In the genomic region with DNA sequence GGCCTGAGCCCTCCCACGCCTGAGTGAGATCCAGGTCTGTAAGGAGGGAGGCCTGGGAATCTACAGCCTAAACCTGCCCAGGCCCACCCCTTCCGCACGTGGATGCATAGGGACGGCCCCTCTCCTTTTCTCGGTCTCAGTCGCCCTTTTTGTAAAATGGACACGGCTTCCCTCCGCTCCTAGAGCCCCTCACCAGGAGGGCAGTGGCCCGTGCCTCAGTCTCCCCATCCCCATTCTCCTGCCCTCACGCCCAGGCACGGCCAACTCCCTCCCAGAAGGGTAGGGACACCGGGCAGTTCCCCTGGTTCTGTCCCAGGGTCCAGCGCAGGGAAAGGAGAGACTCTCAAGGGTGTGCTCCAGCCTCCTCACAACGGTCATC, we compare ENCODE assay signal across 10 cellular contexts. TPM values are rescaled to one million over a fixed set of nuclear protein-coding genes. Genes with fewer than 3 reads are reported as not detected.
DNase-seq lines count a peak whose midpoint lies in the region; ATAC-seq and TF ChIP-seq lines count a peak whose summit lies in the region.
"Had no signal": no experiment of that assay in that cellular context is flagged by ENCODE, and none has a peak within 500 bp of the region (broad histone marks: within the 10 kb centered on the region; RNA-seq: fewer than 3 reads in every experiment).

No MANE protein-coding gene starts in this region.

- DNase-seq in endodermal cell (no peak), NCI-H1694 (lab: John Stamatoyannopoulos, UW) (no peak), AG08396 (ENCODE audit: low spot score) (no peak), left colon (no peak)
- no peak for DNase-seq in stimulated activated naive CD4-positive, alpha-beta T cell treated with Interleukin-2 at 50 U/mL for 16 hours (lab: John Stamatoyannopoulos, UW)
- DNase-seq: NCI-H446 treated with DMSO at 0.1 percent for 48 hours had no signal

- no peaks in the 10 kb centered on the region for H3K9me3 Mint-ChIP-seq in endodermal cell

- intact Hi-C loops in left colon (cut with DNase I, micrococcal nuclease) = no loop called here

- no peak overlapping the region for H3K27ac ChIP-seq in DOHH2 (ENCODE audit: low read depth, low read length)
- peak overlapping the region; percentile 57 for H3K27ac ChIP-seq in OCI-LY3 (ENCODE audit: low read length)
- peak overlapping the region; percentile 94 for H3K27ac ChIP-seq in endodermal cell (ENCODE audit: low read depth, low read length)

- peaks cover 27% of the 10 kb centered on the region for H3K4me1 Mint-ChIP-seq in endodermal cell

- H3F3A ChIP-seq in DOHH2 (ENCODE audit: control insufficient read depth, insufficient read depth) = no peaks in the 10 kb centered on the region

- H3K27ac Mint-ChIP-seq in endodermal cell = peak overlapping the region; percentile 70

- WGBS in endodermal cell (ENCODE audit: insufficient coverage in 1 of 2, insufficient read length in 1 of 2), 2 experiments = 67 to 83% methylated on average over 3 to 14 of the region's 14 CpGs

- H3K27me3 ChIP-seq in DOHH2 (ENCODE audit: control insufficient read depth, low read length) = peaks cover 41% of the 10 kb centered on the region
- H3K27me3 ChIP-seq in OCI-LY3 (ENCODE audit: low read depth, low read length) = no peaks in the 10 kb centered on the region
- no peaks in the 10 kb centered on the region for H3K27me3 ChIP-seq in endodermal cell (ENCODE audit: control insufficient read depth, insufficient read depth, low read length, poor library complexity, severe bottlenecking)
- no peaks in the 10 kb centered on the region for H3K27me3 ChIP-seq in neuron (ENCODE audit: insufficient read depth, low read length)

- H3K4me2 ChIP-seq in DOHH2 (ENCODE audit: low read length) (peak overlapping the region; percentile 53; the same call in 1 of the 2 replicates), OCI-LY3 (ENCODE audit: low read length) (peak overlapping the region; percentile 99)

- H3K9me2 ChIP-seq in DOHH2 (replicated peaks; ENCODE audit: control insufficient read depth, low read length) = no peaks in the 10 kb centered on the region

- H3K36me3 ChIP-seq in DOHH2 (ENCODE audit: control insufficient read depth, low read length) = no peaks in the 10 kb centered on the region
- peaks cover 6% of the 10 kb centered on the region for H3K36me3 ChIP-seq in OCI-LY3 (replicated peaks; ENCODE audit: low read depth, low read length)
- H3K36me3 ChIP-seq in endodermal cell (ENCODE audit: control insufficient read depth, insufficient read depth, low read length) = peaks cover 9% of the 10 kb centered on the region
- H3K36me3 ChIP-seq in neuron (ENCODE audit: insufficient read depth, low read length) = peaks cover 27% of the 10 kb centered on the region
- H3K36me3 ChIP-seq: upper lobe of left lung had no signal

- H3K9me3 ChIP-seq in DOHH2 (ENCODE audit: control insufficient read depth, insufficient read depth, low read length) = no peaks in the 10 kb centered on the region
- no peaks in the 10 kb centered on the region for H3K9me3 ChIP-seq in OCI-LY3 (ENCODE audit: insufficient read depth, low read length)
- no peaks in the 10 kb centered on the region for H3K9me3 ChIP-seq in endodermal cell (ENCODE audit: control insufficient read depth, low read length)
- H3K9me3 ChIP-seq in neuron (ENCODE audit: low read length) = no peaks in the 10 kb centered on the region
- H3K9me3 ChIP-seq: upper lobe of left lung had no signal

- H3K9ac ChIP-seq in OCI-LY3 (ENCODE audit: low read length) (peak overlapping the region; percentile 87), endodermal cell (ENCODE audit: extremely low read depth, low read length, poor library complexity, severe bottlenecking) (peak overlapping the region; percentile 35)

- no peaks in the 10 kb centered on the region for H4K20me1 ChIP-seq in DOHH2 (ENCODE audit: control insufficient read depth, insufficient read depth, low read depth, low read length)
- no peaks in the 10 kb centered on the region for H4K20me1 ChIP-seq in OCI-LY3 (ENCODE audit: insufficient read depth, low read length)

- no peak for ATAC-seq in left colon

- peaks cover 17% of the 10 kb centered on the region for H3K4me1 ChIP-seq in DOHH2 (ENCODE audit: control insufficient read depth, low read length)
- peaks cover 20% of the 10 kb centered on the region for H3K4me1 ChIP-seq in OCI-LY3 (ENCODE audit: low read length)
- peaks cover 21% of the 10 kb centered on the region for H3K4me1 ChIP-seq in endodermal cell (ENCODE audit: control insufficient read depth, insufficient read depth, low read length)
- H3K4me1 ChIP-seq in neuron (ENCODE audit: insufficient read depth, low read length) = peaks cover 4% of the 10 kb centered on the region

- peaks cover 29% of the 10 kb centered on the region for H3K36me3 Mint-ChIP-seq in endodermal cell (ENCODE audit: low read depth)

- peak overlapping the region; percentile 49 for H3K4me3 Mint-ChIP-seq in endodermal cell

- TF ChIP-seq CTCF in DOHH2 (IDR thresholded peaks at IDR 0.05; ENCODE audit: low read depth, low read length, poor library complexity, severe bottlenecking) (no peak), OCI-LY3 (IDR thresholded peaks at IDR 0.05; ENCODE audit: low read depth, low read length) (no peak), endodermal cell (conservative IDR thresholded peaks at IDR 0.05) (no peak)

- H3K79me2 ChIP-seq in DOHH2 (ENCODE audit: control insufficient read depth, low read length) (no peaks in the 10 kb centered on the region), OCI-LY3 (ENCODE audit: low read length) (peaks cover 7% of the 10 kb centered on the region)

- H3K27me3 Mint-ChIP-seq in endodermal cell (ENCODE audit: insufficient read depth) = peaks cover 15% of the 10 kb centered on the region

- no peak overlapping the region for H3K4me3 ChIP-seq in DOHH2 (ENCODE audit: low read length)
- H3K4me3 ChIP-seq in OCI-LY3 (ENCODE audit: low read length) = peak overlapping the region; percentile 90
- peak overlapping the region; percentile 58 for H3K4me3 ChIP-seq in endodermal cell (ENCODE audit: low read length)
- peak overlapping the region; percentile 32 for H3K4me3 ChIP-seq in neuron (ENCODE audit: low read length)

- 0 out of 2 replicates have a peak overlapping the region, but pooled peaks have one; percentile 2 for H2AFZ ChIP-seq in OCI-LY3 (ENCODE audit: low read depth, low read length)
- H2AFZ ChIP-seq in neuron (ENCODE audit: low read depth, low read length) = no peak overlapping the region

RNA-seq across cellular contexts. Expression of gene WNT3, which starts 48.1 kb away (rescaled TPM):
- total RNA-seq in endodermal cell = 10 to 100 TPM; 19.9 to 21.8 TPM
- polyA plus RNA-seq in endodermal cell (2013, experiment 1 of 2) = 51.2 TPM
- polyA plus RNA-seq in endodermal cell (2013, experiment 2 of 2) = 42.1 TPM
- total RNA-seq in left colon = under 1 TPM; 0.39 to 0.95 TPM

Comparison
In these comparisons a context has a peak if more than half of its experiments do, and no peak if none do; other contexts are left out.
1. RNA of gene WNT3, which starts 48.1 kb away (total RNA-seq): 19.9 to 21.8 TPM in endodermal cell; 0.39 to 0.95 TPM in left colon; every median in the first group is over 10 times any median in the second.